In the genomic region with DNA sequence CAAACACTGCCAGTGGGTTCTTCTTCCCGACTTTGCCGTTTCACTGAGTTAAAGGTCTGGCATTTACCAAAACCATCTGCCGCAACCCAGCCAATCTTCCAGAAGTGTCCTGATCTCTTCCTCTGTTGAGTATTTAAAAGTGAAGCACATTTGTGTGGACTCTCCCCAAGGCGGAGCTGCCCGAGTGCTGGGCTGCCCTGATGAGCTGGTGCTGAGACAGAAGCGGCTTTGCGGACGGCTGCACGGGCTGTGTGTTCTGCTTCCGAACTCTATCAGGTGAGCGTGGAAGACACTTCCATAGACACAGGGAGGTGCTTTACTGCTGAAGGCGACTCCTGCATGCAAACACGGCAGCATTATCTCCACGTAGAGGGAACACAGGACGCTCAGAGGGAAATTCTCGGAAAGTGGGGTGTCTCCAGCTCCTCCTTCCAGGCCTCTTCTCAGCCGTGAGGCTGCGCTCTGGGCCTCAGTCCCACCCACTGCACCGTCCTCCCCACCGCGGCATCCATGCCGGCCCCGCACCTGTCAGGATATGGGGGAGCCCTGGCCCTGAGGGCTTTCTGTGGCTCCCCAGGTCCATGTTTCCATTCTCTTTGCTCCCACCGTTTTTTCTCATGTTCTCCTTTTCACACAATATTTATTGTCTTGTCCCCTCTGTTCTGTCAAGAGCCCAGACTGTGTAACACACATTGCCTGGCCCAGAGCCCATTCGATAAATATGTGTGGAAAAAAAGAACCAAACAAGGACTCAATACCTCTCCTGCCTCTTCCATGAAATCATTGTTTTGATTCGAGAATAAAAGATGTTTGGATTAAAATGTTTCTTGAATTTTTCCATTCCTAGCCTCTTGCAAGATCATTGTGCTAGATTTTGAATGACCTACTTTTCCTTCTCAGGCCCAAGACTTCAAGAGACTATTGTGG, we compare ENCODE assay signal across 13 cellular contexts.
DNase-seq lines count a peak whose midpoint lies in the region; TF ChIP-seq lines count a peak whose summit lies in the region.
"Had no signal": no experiment of that assay in that cellular context is flagged by ENCODE, and none has a peak within 500 bp of the region (broad histone marks: within the 10 kb centered on the region; RNA-seq: fewer than 3 reads in every experiment).

No MANE protein-coding gene starts in this region.

- peak overlapping the region in 4 of 5 donors; percentile 38 to 59 (median 58) for H3K27ac ChIP-seq in stomach
- H3K27ac ChIP-seq: A549, WERI-Rb-1 had no signal

- H3K27me3 ChIP-seq in stomach = peaks cover 0 to 11% (median 10%) of the 10 kb centered on the region in 3 donors

- no peak for TF ChIP-seq EP300 in stomach (IDR thresholded peaks at IDR 0.05)

- intact Hi-C loops in activated CD4-positive, alpha-beta T cell treated with anti-CD3 and anti-CD28 coated beads, Interleukin-2, amount 10 ng/mL, durations not matched to agents 24 days and 14 days (cut with micrococcal nuclease) = loop anchor here (5.0 kb wide), 2 partner anchors 93 to 222 kb away; partner anchors contain the start of gene FAM120B
- intact Hi-C loops in activated T-helper 1 cell treated with anti-CD3 and anti-CD28 coated beads, Interleukin-12 subunit alpha, Interleukin-12 subunit beta, Interleukin-2, Interleukin-4 antibody, amounts not matched to agents 30 ng/mL and 10 ng/mL and 1 ng/mL, durations not matched to agents 14 hours and 24 hours and 36 hours (cut with micrococcal nuclease) = loop anchor here (5.0 kb wide), 2 partner anchors 62 to 222 kb away; partner anchors contain the start of gene FAM120B
- intact Hi-C loops in stomach (cut with DNase I; ENCODE audit: low total_unique reads) = no loop called here

- no peak for DNase-seq in activated CD4-positive, alpha-beta T cell treated with anti-CD3 and anti-CD28 coated beads, Interleukin-2, amount 10 ng/mL, durations not matched to agents 24 days and 14 days
- no peak for DNase-seq in activated CD4-positive, alpha-beta T cell treated with anti-CD3 and anti-CD28 coated beads for 4 hours
- no peak for DNase-seq in activated T-helper 1 cell treated with anti-CD3 and anti-CD28 coated beads, Interleukin-12 subunit alpha, Interleukin-12 subunit beta, Interleukin-2, Interleukin-4 antibody, amounts not matched to agents 30 ng/mL and 10 ng/mL and 1 ng/mL, durations not matched to agents 14 hours and 24 hours and 36 hours (ENCODE audit: low spot score)
- DNase-seq in islet precursor cell (peak; percentile 47), stomach (peak; percentile 25), putamen (ENCODE audit: low spot score) (no peak), SHP77 (lab: John Stamatoyannopoulos, UW) (no peak), NCI-H1436 treated with DMSO at 0.1 percent for 48 hours (lab: John Stamatoyannopoulos, UW) (no peak)
- DNase-seq: DMS79 treated with DMSO at 0.1 percent for 48 hours, NCI-H524 treated with DMSO at 0.1 percent for 48 hours, WERI-Rb-1 had no signal

- H3K36me3 Mint-ChIP-seq in activated CD4-positive, alpha-beta T cell treated with anti-CD3 and anti-CD28 coated beads, Interleukin-2, amount 10 ng/mL, durations not matched to agents 24 days and 14 days (ENCODE audit: low read depth) = no peaks in the 10 kb centered on the region
- no peaks in the 10 kb centered on the region for H3K36me3 Mint-ChIP-seq in activated T-helper 1 cell treated with anti-CD3 and anti-CD28 coated beads, Interleukin-12 subunit alpha, Interleukin-12 subunit beta, Interleukin-2, Interleukin-4 antibody, amounts not matched to agents 30 ng/mL and 10 ng/mL and 1 ng/mL, durations not matched to agents 14 hours and 24 hours and 36 hours (ENCODE audit: low read depth)

- no peaks in the 10 kb centered on the region for H3K9me3 ChIP-seq in stomach
- H3K9me3 ChIP-seq: A549, mucosa of descending colon had no signal

- H3K36me3 ChIP-seq in stomach = no peaks in the 10 kb centered on the region
- H3K36me3 ChIP-seq: WERI-Rb-1 had no signal

- H3K27ac Mint-ChIP-seq in activated CD4-positive, alpha-beta T cell treated with anti-CD3 and anti-CD28 coated beads, Interleukin-2, amount 10 ng/mL, durations not matched to agents 24 days and 14 days = peak overlapping the region; percentile 43
- peak overlapping the region; percentile 73 for H3K27ac Mint-ChIP-seq in activated T-helper 1 cell treated with anti-CD3 and anti-CD28 coated beads, Interleukin-12 subunit alpha, Interleukin-12 subunit beta, Interleukin-2, Interleukin-4 antibody, amounts not matched to agents 30 ng/mL and 10 ng/mL and 1 ng/mL, durations not matched to agents 14 hours and 24 hours and 36 hours

- no peaks in the 10 kb centered on the region for H3K9me3 Mint-ChIP-seq in activated CD4-positive, alpha-beta T cell treated with anti-CD3 and anti-CD28 coated beads, Interleukin-2, amount 10 ng/mL, durations not matched to agents 24 days and 14 days
- no peaks in the 10 kb centered on the region for H3K9me3 Mint-ChIP-seq in activated T-helper 1 cell treated with anti-CD3 and anti-CD28 coated beads, Interleukin-12 subunit alpha, Interleukin-12 subunit beta, Interleukin-2, Interleukin-4 antibody, amounts not matched to agents 30 ng/mL and 10 ng/mL and 1 ng/mL, durations not matched to agents 14 hours and 24 hours and 36 hours

- no peak overlapping the region for H3K4me3 Mint-ChIP-seq in activated CD4-positive, alpha-beta T cell treated with anti-CD3 and anti-CD28 coated beads, Interleukin-2, amount 10 ng/mL, durations not matched to agents 24 days and 14 days
- H3K4me3 Mint-ChIP-seq in activated T-helper 1 cell treated with anti-CD3 and anti-CD28 coated beads, Interleukin-12 subunit alpha, Interleukin-12 subunit beta, Interleukin-2, Interleukin-4 antibody, amounts not matched to agents 30 ng/mL and 10 ng/mL and 1 ng/mL, durations not matched to agents 14 hours and 24 hours and 36 hours = no peak overlapping the region

- H3K4me3 ChIP-seq in stomach = no peak overlapping the region
- H3K4me3 ChIP-seq: A549, mucosa of descending colon had no signal

- peaks cover 2% of the 10 kb centered on the region for H3K27me3 Mint-ChIP-seq in activated CD4-positive, alpha-beta T cell treated with anti-CD3 and anti-CD28 coated beads, Interleukin-2, amount 10 ng/mL, durations not matched to agents 24 days and 14 days
- peaks cover 2% of the 10 kb centered on the region for H3K27me3 Mint-ChIP-seq in activated T-helper 1 cell treated with anti-CD3 and anti-CD28 coated beads, Interleukin-12 subunit alpha, Interleukin-12 subunit beta, Interleukin-2, Interleukin-4 antibody, amounts not matched to agents 30 ng/mL and 10 ng/mL and 1 ng/mL, durations not matched to agents 14 hours and 24 hours and 36 hours (ENCODE audit: insufficient read depth)

- 69 to 86% (median 76%) methylated on average over 26 of the region's 26 CpGs for WGBS in stomach, 5 donors

- TF ChIP-seq POLR2A in stomach (IDR thresholded peaks at IDR 0.05) = no peak

- no peak for TF ChIP-seq CTCF in stomach (IDR thresholded peaks at IDR 0.05)

- peaks cover 0 to 26% (median 7%) of the 10 kb centered on the region in 4 donors for H3K4me1 ChIP-seq in stomach
- H3K4me1 ChIP-seq: A549 had no signal

- H3K4me1 Mint-ChIP-seq in activated CD4-positive, alpha-beta T cell treated with anti-CD3 and anti-CD28 coated beads, Interleukin-2, amount 10 ng/mL, durations not matched to agents 24 days and 14 days = peaks cover 44% of the 10 kb centered on the region
- H3K4me1 Mint-ChIP-seq in activated T-helper 1 cell treated with anti-CD3 and anti-CD28 coated beads, Interleukin-12 subunit alpha, Interleukin-12 subunit beta, Interleukin-2, Interleukin-4 antibody, amounts not matched to agents 30 ng/mL and 10 ng/mL and 1 ng/mL, durations not matched to agents 14 hours and 24 hours and 36 hours (ENCODE audit: low read depth) = peaks cover 49% of the 10 kb centered on the region

Comparison
In these comparisons a context has a peak if more than half of its experiments do, and no peak if none do; other contexts are left out.
1. DNase-seq: peak in islet precursor cell (single experiment) and stomach (single experiment); none in activated CD4-positive, alpha-beta T cell treated with anti-CD3 and anti-CD28 coated beads, Interleukin-2, amount 10 ng/mL, durations not matched to agents 24 days and 14 days (single experiment), activated CD4-positive, alpha-beta T cell treated with anti-CD3 and anti-CD28 coated beads for 4 hours (0 of 2), activated T-helper 1 cell treated with anti-CD3 and anti-CD28 coated beads, Interleukin-12 subunit alpha, Interleukin-12 subunit beta, Interleukin-2, Interleukin-4 antibody, amounts not matched to agents 30 ng/mL and 10 ng/mL and 1 ng/mL, durations not matched to agents 14 hours and 24 hours and 36 hours (single experiment), putamen (single experiment), SHP77 (0 of 2) and NCI-H1436 treated with DMSO at 0.1 percent for 48 hours (single experiment).